8 cellular contexts compared by ENCODE assay signal in the genomic region with DNA sequence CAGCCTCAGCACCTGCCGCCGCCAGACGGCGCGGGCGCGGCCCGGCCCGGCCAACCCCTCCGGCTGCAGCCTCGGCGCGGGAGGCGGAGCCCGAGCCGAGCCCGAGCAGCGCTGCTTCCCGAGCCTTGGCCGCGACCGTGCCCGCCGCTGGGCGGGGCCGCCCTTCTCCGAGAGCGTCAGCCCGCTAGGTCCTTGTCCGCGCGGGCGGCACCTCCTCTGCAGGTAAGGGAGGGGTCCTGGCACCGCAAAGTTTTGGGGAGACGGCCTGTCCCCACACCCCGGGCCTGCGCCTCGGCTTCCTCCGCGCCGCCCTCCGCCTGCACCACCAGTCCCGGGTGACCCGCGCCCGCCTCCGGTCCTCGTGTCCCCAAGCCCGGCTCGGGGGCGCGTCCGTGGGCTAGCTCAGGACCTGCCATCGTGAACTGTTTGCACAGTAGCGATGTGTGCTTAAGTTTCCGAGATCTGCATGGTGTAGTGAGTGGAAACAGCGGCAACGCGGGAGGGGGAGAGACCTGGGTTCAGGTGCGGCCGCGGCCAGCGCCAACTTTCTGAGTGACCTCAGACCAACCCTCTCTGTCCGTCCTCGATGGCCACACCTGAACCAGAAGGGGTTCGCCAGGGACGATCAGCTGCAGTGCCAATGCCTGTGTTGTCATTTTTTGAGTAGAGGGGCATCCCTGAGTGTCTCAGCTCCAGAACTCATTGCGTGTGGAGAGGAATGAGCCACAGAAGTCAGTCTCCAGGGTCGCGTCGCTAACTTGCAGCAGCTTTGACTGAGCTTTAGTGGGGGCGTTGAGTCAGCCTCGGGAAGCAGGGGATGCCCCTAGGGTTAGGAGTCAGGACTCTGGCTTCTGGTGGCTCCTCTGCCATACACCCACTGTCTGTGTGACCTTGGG. TPM values are rescaled to one million over a fixed set of nuclear protein-coding genes. Genes with fewer than 3 reads are reported as not detected.
DNase-seq lines count a peak whose midpoint lies in the region; ATAC-seq, FAIRE-seq and TF ChIP-seq lines count a peak whose summit lies in the region.

A gene with protein sequence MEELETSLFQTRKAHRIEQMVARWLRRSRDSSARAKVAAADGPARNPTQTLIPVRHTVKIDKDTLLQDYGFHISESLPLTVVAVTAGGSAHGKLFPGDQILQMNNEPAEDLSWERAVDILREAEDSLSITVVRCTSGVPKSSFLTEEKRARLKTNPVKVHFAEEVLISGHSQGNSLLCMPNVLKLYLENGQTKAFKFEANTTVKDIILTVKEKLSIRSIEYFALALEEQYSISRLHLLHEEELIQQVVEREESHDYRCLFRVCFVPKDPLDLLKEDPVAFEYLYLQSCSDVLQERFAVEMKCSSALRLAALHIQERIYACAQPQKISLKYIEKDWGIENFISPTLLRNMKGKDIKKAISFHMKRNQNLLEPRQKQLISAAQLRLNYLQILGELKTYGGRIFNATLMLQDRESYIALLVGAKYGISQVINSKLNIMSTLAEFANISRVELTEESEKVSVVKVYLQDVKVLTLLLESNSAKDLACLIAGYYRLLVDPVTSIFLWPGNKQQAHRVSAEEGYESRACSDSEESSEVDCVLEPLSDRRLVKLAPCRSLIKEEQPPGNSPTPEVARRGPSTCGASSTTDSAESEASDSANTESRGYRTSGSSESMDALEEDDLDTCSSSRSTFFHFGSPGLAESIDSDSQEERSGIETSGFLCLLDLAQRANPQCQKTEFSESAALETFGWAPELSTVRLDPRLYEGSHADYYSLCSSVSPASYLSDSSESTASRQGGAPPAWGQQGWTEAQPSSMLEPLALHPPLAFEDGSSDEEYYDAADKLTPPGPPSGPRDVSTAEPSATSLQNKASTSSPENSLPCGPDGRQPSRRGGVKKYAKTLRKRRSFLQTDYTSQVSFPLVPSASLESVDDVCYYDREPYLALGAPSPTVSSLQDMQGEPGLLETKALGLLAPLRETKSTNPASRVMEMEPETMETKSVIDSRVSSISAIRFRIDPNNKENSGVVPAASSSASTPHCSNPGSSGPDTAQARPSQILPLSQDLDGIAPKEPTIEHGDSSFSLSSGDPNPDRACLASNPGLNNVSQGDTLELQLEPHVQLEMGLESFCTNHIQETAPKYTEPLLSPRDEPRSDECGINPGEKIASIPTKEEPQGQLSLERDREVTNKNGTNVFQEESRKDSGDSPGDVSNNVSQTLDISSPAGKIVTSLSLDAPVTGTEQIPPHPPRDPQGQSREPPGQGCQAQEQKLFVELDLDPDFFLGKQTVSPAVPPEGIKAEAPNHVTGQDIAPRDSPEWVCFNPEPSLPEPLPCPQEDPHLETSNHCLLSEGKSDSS (N-terminal part only) (plus strand): TSS at position 82 of the 896 bp plus-strand sequence. CDS start 41,688 bp downstream, outside the sequence.

- no peak within 1 kb of the TSS for H3K27ac ChIP-seq in CD4-positive, alpha-beta T cell (ENCODE audit: low read depth, low read length)
- H3K27ac ChIP-seq in pancreas (no peak within 1 kb of the TSS), upper lobe of right lung (no peak within 1 kb of the TSS)

- H3K4me1 ChIP-seq in pancreas (peaks cover 0 to 7% (median 0%) of the 10 kb centered on the region in 3 donors), upper lobe of right lung (peaks cover 6% of the 10 kb centered on the region)

- no peak within 1 kb of the TSS for H3K27ac Mint-ChIP-seq in CD4-positive, alpha-beta T cell

- peaks cover 14% of the 10 kb centered on the region for H3K4me1 Mint-ChIP-seq in CD4-positive, alpha-beta T cell (ENCODE audit: low read depth)

- ATAC-seq in CD4-positive, alpha-beta T cell (ENCODE audit: poor library complexity), result peak; percentile 88
- peak; percentile 72 for ATAC-seq in GM19395 (IDR thresholded peaks at IDR 0.05; ENCODE audit: unreplicated experiment)
- peak; percentile 98 to 99 (median 98) for ATAC-seq in pancreas
- ATAC-seq in upper lobe of right lung, result peak; percentile 94

- peaks cover 59% of the 10 kb centered on the region for H3K27me3 ChIP-seq in CD4-positive, alpha-beta T cell (ENCODE audit: control insufficient read depth, insufficient read depth, low read length)
- no peaks in the 10 kb centered on the region for H3K27me3 ChIP-seq in pancreas
- peaks cover 61% of the 10 kb centered on the region for H3K27me3 ChIP-seq in upper lobe of right lung

- H3K9me3 Mint-ChIP-seq in CD4-positive, alpha-beta T cell, result no peaks in the 10 kb centered on the region

- H3K4me3 ChIP-seq in pancreas, result peak within 1 kb of the TSS; percentile 48 to 76 (median 57)
- peak within 1 kb of the TSS; percentile 56 for H3K4me3 ChIP-seq in upper lobe of right lung

- CTCF ChIA-PET in CD4-positive, alpha-beta T cell (lab: Charles Lee), result no interaction called here

- no peak for TF ChIP-seq CTCF in CD4-positive, alpha-beta T cell (IDR thresholded peaks at IDR 0.05)
- TF ChIP-seq CTCF in pancreas (IDR thresholded peaks at IDR 0.05) (no peak), upper lobe of right lung (IDR thresholded peaks at IDR 0.05) (no peak)

- H3K27me3 Mint-ChIP-seq in CD4-positive, alpha-beta T cell, result peaks cover 80% of the 10 kb centered on the region

- peak; percentile 19 to 61 (median 35) for DNase-seq in CD4-positive, alpha-beta T cell
- peak; percentile 35 for DNase-seq in HK-2 (ENCODE audit: unreplicated experiment)
- DNase-seq in RKO (ENCODE audit: low spot score), result peak; percentile 22
- DNase-seq in activated gamma-delta T cell treated with anti-CD3 and anti-CD28 coated beads, Interleukin-2, amount 50 U/mL, for 16 hours (ENCODE audit: low read depth), result peak; percentile 13
- DNase-seq in globus pallidus (ENCODE audit: low spot score), result peak; percentile 38
- peak; percentile 71 to 92 (median 80) for DNase-seq in pancreas
- peak; percentile 82 for DNase-seq in upper lobe of right lung

- no peak for FAIRE-seq in pancreas (lab: Jason Lieb, UNC)

- 0 to 1% methylated on average over 57 to 73 of the region's 73 CpGs for WGBS in pancreas, 2 donors

- intact Hi-C loops in CD4-positive, alpha-beta T cell (cut with DNase I, micrococcal nuclease), result no loop called here
- intact Hi-C loops in pancreas (cut with DNase I), result no loop called here
- intact Hi-C loops in upper lobe of right lung (cut with DNase I), result no loop called here

- no peaks in the 10 kb centered on the region for H3K36me3 Mint-ChIP-seq in CD4-positive, alpha-beta T cell (ENCODE audit: low read depth)

- peak within 1 kb of the TSS; percentile 87 for H3K4me3 Mint-ChIP-seq in CD4-positive, alpha-beta T cell

- H3K36me3 ChIP-seq in pancreas (no peaks in the 10 kb centered on the region), upper lobe of right lung (no peaks in the 10 kb centered on the region)

- POLR2A ChIA-PET in CD4-positive, alpha-beta T cell (lab: Charles Lee), result no interaction called here

- H3K9me3 ChIP-seq in CD4-positive, alpha-beta T cell (ENCODE audit: control insufficient read depth, low read length), result no peaks in the 10 kb centered on the region
- H3K9me3 ChIP-seq in pancreas (no peaks in the 10 kb centered on the region), upper lobe of right lung (no peaks in the 10 kb centered on the region)

RNA-seq across cellular contexts. Expression of the gene that starts here (rescaled TPM):
- not detected for total RNA-seq in CD4-positive, alpha-beta T cell
- total RNA-seq in pancreas (under 1 TPM; 0.16 to 0.95 (median 0.45) TPM), upper lobe of right lung (not detected)
- 1 to 10 TPM; 1.2 to 1.5 TPM for polyA plus RNA-seq in pancreas

Comparison
In these comparisons a context has a peak if more than half of its experiments do, and no peak if none do; other contexts are left out.
1. Peak in DNase-seq and ATAC-seq in CD4-positive, alpha-beta T cell; RNA of the gene not detected or under 1 TPM.
2. Peak in DNase-seq, ATAC-seq and H3K4me3 ChIP-seq in upper lobe of right lung; RNA of the gene not detected or under 1 TPM.
3. DNase-seq: peak in every context shown above with its lines; median percentile 82 in upper lobe of right lung; 80 in pancreas; 38 in globus pallidus; 35 in CD4-positive, alpha-beta T cell; 35 in HK-2; 22 in RKO; 13 in activated gamma-delta T cell treated with anti-CD3 and anti-CD28 coated beads, Interleukin-2, amount 50 U/mL, for 16 hours.